20 cellular contexts compared by ENCODE assay signal in genomic region chr22:45969414-45969799, GRCh38. TPM values are rescaled to one million over a fixed set of nuclear protein-coding genes. Genes with fewer than 3 reads are reported as not detected.
DNase-seq lines count a peak whose midpoint lies in the region; ATAC-seq and TF ChIP-seq lines count a peak whose summit lies in the region.
"Had no signal": no experiment of that assay in that cellular context is flagged by ENCODE, and none has a peak within 500 bp of the region (broad histone marks: within the 10 kb centered on the region; RNA-seq: fewer than 3 reads in every experiment).

No MANE protein-coding gene starts in this region.

- H3K27ac ChIP-seq in RWPE1 (peak overlapping the region; percentile 89), coronary artery (no peak overlapping the region)
- H3K27ac ChIP-seq: KMS-11, lower lobe of right lung, Peyer's patch, sigmoid colon, tibial nerve had no signal

- H3K4me3 ChIP-seq in H7 (ENCODE audit: insufficient read depth, low read depth, low read length): no peak overlapping the region
- no peak overlapping the region for H3K4me3 ChIP-seq in epithelial cell of esophagus (ENCODE audit: low read length)
- H3K4me3 ChIP-seq in coronary artery: no peak overlapping the region
- H3K4me3 ChIP-seq: lower lobe of right lung, Peyer's patch, sigmoid colon, tibial nerve had no signal

- TF ChIP-seq CTCF in RWPE1 (conservative IDR thresholded peaks at IDR 0.05; ENCODE audit: low read depth) (peak; percentile 29), epithelial cell of esophagus (IDR thresholded peaks at IDR 0.05; ENCODE audit: insufficient read depth, low read depth, low read length, missing control alignments) (no peak), coronary artery (IDR thresholded peaks at IDR 0.05) (no peak)

- CTCF ChIA-PET in RWPE1 (lab: Yijun Ruan, JAX): interaction anchor here (0.5 to 0.9 kb wide), 2 partner anchors 106 to 292 kb away, joined by 3 to 8 read pairs; no protein-coding TSS in a partner anchor

- no peaks in the 10 kb centered on the region for H3K36me3 ChIP-seq in H7 (replicated peaks; ENCODE audit: control insufficient read depth, insufficient read depth, low read length)
- H3K36me3 ChIP-seq: lower lobe of right lung, Peyer's patch, sigmoid colon, tibial nerve had no signal

- DNase-seq in H7 (peak; percentile 85), RWPE1 (ENCODE audit: low spot score) (no peak), epithelial cell of esophagus (ENCODE audit: low read depth) (peak; percentile 60), retina (peak; percentile 75), coronary artery (ENCODE audit: low spot score) (no peak), UCSD-AML1 (lab: John Stamatoyannopoulos, UW; ENCODE audit: unreplicated experiment) (no peak)
- DNase-seq: activated CD4-positive, alpha-beta T cell treated with anti-CD3 and anti-CD28 coated beads for 1 hour; activated T-cell treated with anti-CD3 and anti-CD28 coated beads, Interleukin-2, amount 50 U/mL, for 24 hours; GF-D8; lower lobe of right lung; NCI-H146; NCI-H510A; Peyer's patch; sigmoid colon; stimulated activated CD4-positive, alpha-beta T cell treated with anti-CD3 and anti-CD28 coated beads, Interleukin-4, amount 100 ng/mL, for 4 hours; T-cell had no signal

- H3K27me3 ChIP-seq in H7 (ENCODE audit: control insufficient read depth, insufficient read depth, low read length): peaks cover 47% of the 10 kb centered on the region

- ATAC-seq in GM18867 (IDR thresholded peaks at IDR 0.05; ENCODE audit: unreplicated experiment): no peak
- ATAC-seq: lower lobe of right lung, T-cell had no signal

- POLR2A ChIA-PET in RWPE1 (lab: Yijun Ruan, JAX; ENCODE audit: low non-redundant PET): no interaction called here

RNA-seq across cellular contexts. Expression of gene WNT7B, which starts 7.6 kb away (rescaled TPM):
- 0.10 TPM in 1 of 2 replicates, not detected in the other for total RNA-seq in H7 (2014; rRNA removed; shearing (Covaris generic))
- total RNA-seq: natural killer cell treated with Interleukin-12 subunit alpha and Interleukin-12 subunit beta and Interleukin-15 and Interleukin-18, amount 100 ng/mL, for 72 hours; Peyer's patch; sigmoid colon; tibial nerve had no signal

Comparison
In these comparisons a context has a peak if more than half of its experiments do, and no peak if none do; other contexts are left out.
1. DNase-seq: peak in H7 (single experiment), epithelial cell of esophagus (single experiment) and retina (single experiment); none in RWPE1 (single experiment), coronary artery (single experiment) and UCSD-AML1 (single experiment).